8 cellular contexts compared by ENCODE assay signal in genomic region chr19:3185482-3186376, GRCh38. TPM values are rescaled to one million over a fixed set of nuclear protein-coding genes. Genes with fewer than 3 reads are reported as not detected.
DNase-seq lines count a peak whose midpoint lies in the region; ATAC-seq and TF ChIP-seq lines count a peak whose summit lies in the region.

Gene NCLN (plus strand): TSS chr19:3185930. CDS start chr19:3186031, 101 bp downstream.

- ATAC-seq in HG02852 (IDR thresholded peaks at IDR 0.05; ENCODE audit: unreplicated experiment) (peak; percentile 76), heart left ventricle (peak; percentile 95 to 98 (median 96))

- peak within 1 kb of the TSS; percentile 99 for H3K4me3 Mint-ChIP-seq in type B pancreatic cell

- peak within 1 kb of the TSS; percentile 99 for H3K4me3 ChIP-seq in GM12875 (ENCODE audit: low read depth, low read length)
- H3K4me3 ChIP-seq in adrenal gland = peak within 1 kb of the TSS; percentile 60 to 100 (median 84)
- peak within 1 kb of the TSS; percentile 70 to 100 (median 86) for H3K4me3 ChIP-seq in heart left ventricle

- H3K27me3 Mint-ChIP-seq in type B pancreatic cell = no peaks in the 10 kb centered on the region

- no peaks in the 10 kb centered on the region for H3K9me3 Mint-ChIP-seq in type B pancreatic cell

- peak within 1 kb of the TSS; percentile 99 for H3K27ac Mint-ChIP-seq in type B pancreatic cell

- no peaks in the 10 kb centered on the region for H3K27me3 ChIP-seq in adrenal gland
- no peaks in the 10 kb centered on the region for H3K27me3 ChIP-seq in heart left ventricle

- peak; percentile 58 to 85 for TF ChIP-seq POLR2A in adrenal gland (IDR thresholded peaks at IDR 0.05)
- peak in 1 of 2 donors; percentile 39 for TF ChIP-seq POLR2A in heart left ventricle (IDR thresholded peaks at IDR 0.05)

- H3K4me1 ChIP-seq in adrenal gland (replicated peaks in 1 of 2) (peaks cover 27 to 42% of the 10 kb centered on the region in 2 donors), heart left ventricle (peaks cover 3 to 55% (median 14%) of the 10 kb centered on the region in 12 donors)

- no peak for TF ChIP-seq CTCF in GM12875 (IDR thresholded peaks at IDR 0.05; ENCODE audit: borderline replicate concordance, insufficient read depth, low read depth, low read length)
- TF ChIP-seq CTCF in adrenal gland (IDR thresholded peaks at IDR 0.05) = no peak
- TF ChIP-seq CTCF in heart left ventricle (IDR thresholded peaks at IDR 0.05) = no peak
- TF ChIP-seq CTCF in type B pancreatic cell (conservative IDR thresholded peaks at IDR 0.05) = no peak

- DNase-seq in NCI-H146 (lab: John Stamatoyannopoulos, UW) (peak; percentile 83), T-helper 1 cell (peak; percentile 81 to 94 (median 90)), adrenal gland (peak; percentile 94 to 97 (median 95)), heart left ventricle (peak; percentile 95 to 98 (median 95)), pons (ENCODE audit: low spot score) (peak; percentile 99), type B pancreatic cell (ENCODE audit: extremely low spot score, unreplicated experiment) (peak; percentile 96)

- no peaks in the 10 kb centered on the region for H3K36me3 ChIP-seq in adrenal gland (replicated peaks in 1 of 2)
- H3K36me3 ChIP-seq in heart left ventricle = peaks cover 0 to 6% (median 0%) of the 10 kb centered on the region in 9 donors

- no peaks in the 10 kb centered on the region for H3K9me3 ChIP-seq in adrenal gland (replicated peaks in 1 of 3)
- H3K9me3 ChIP-seq in heart left ventricle = no peaks in the 10 kb centered on the region

- intact Hi-C loops in adrenal gland (cut with DNase I) = no loop called here
- intact Hi-C loops in heart left ventricle (cut with DNase I) = no loop called here

- peaks cover 8% of the 10 kb centered on the region for H3K4me1 Mint-ChIP-seq in type B pancreatic cell (ENCODE audit: unreplicated experiment)

- no peaks in the 10 kb centered on the region for H3K36me3 Mint-ChIP-seq in type B pancreatic cell

- WGBS in adrenal gland, 4 donors = 0 to 1% (median 0%) methylated on average over 23 to 90 of the region's 90 CpGs
- 0 to 1% (median 0%) methylated on average over 38 to 90 of the region's 90 CpGs for WGBS in heart left ventricle, 4 donors

- H3K27ac ChIP-seq in adrenal gland (peak within 1 kb of the TSS; percentile 67 to 94 (median 83)), heart left ventricle (peak within 1 kb of the TSS; percentile 64 to 95 (median 90))

RNA-seq across cellular contexts. Expression of gene NCLN, which starts in this region (rescaled TPM):
- 100 to 1,000 TPM in 4 of 8 donors, 10 to 100 TPM in 4; 51.5 to 193 (median 99.4) TPM for total RNA-seq in adrenal gland
- polyA plus RNA-seq in adrenal gland = 100 to 1,000 TPM in 1 of 3 donors, 10 to 100 TPM in 2; 57.6 to 127 (median 93.6) TPM
- total RNA-seq in heart left ventricle = 10 to 100 TPM; 16.7 to 47.5 (median 26.4) TPM
- polyA plus RNA-seq in heart left ventricle = 10 to 100 TPM; 20.5 to 67.5 TPM
- total RNA-seq in type B pancreatic cell (ENCODE audit: low replicate concordance) = 63.9 and 65.8 TPM in 2 replicates

Comparison
In these comparisons a context has a peak if more than half of its experiments do, and no peak if none do; other contexts are left out.
1. Peak in every context shown above with its lines: DNase-seq, ATAC-seq, H3K4me3 ChIP-seq and H3K27ac ChIP-seq.